8 cellular contexts compared by ENCODE assay signal in genomic region chr5:35617435-35618296, GRCh38. TPM values are rescaled to one million over a fixed set of nuclear protein-coding genes. Genes with fewer than 3 reads are reported as not detected.
DNase-seq lines count a peak whose midpoint lies in the region; ATAC-seq, FAIRE-seq and TF ChIP-seq lines count a peak whose summit lies in the region.

TSS of gene SPEF2 (plus strand) at chr5:35617863. CDS start at chr5:35617998, 135 bp downstream.

- H3K27ac Mint-ChIP-seq in activated T-helper 17 cell treated with anti-CD3 and anti-CD28 coated beads, Interleukin-2, amount 50 U/mL, for 72 hours, result peak within 1 kb of the TSS; percentile 97
- peak within 1 kb of the TSS; percentile 91 to 99 (median 96) for H3K27ac Mint-ChIP-seq in naive thymus-derived CD8-positive, alpha-beta T cell
- H3K27ac Mint-ChIP-seq in stimulated activated memory B cell treated with anti-CD40 and anti-IgM and Interleukin-4, amounts not matched to agents 10 μg/mL and 1 μg/mL and 100 μg/mL, for 72 hours, result peak within 1 kb of the TSS; percentile 3

- peak; percentile 85 for FAIRE-seq in RCC 7860 (lab: Jason Lieb, UNC)

- no peaks in the 10 kb centered on the region for H3K27me3 Mint-ChIP-seq in activated T-helper 17 cell treated with anti-CD3 and anti-CD28 coated beads, Interleukin-2, amount 50 U/mL, for 72 hours
- no peaks in the 10 kb centered on the region for H3K27me3 Mint-ChIP-seq in naive thymus-derived CD8-positive, alpha-beta T cell
- peaks cover 23% of the 10 kb centered on the region for H3K27me3 Mint-ChIP-seq in stimulated activated memory B cell treated with anti-CD40 and anti-IgM and Interleukin-4, amounts not matched to agents 10 μg/mL and 1 μg/mL and 100 μg/mL, for 72 hours

- H3K9me3 Mint-ChIP-seq in activated T-helper 17 cell treated with anti-CD3 and anti-CD28 coated beads, Interleukin-2, amount 50 U/mL, for 72 hours, result no peaks in the 10 kb centered on the region
- peaks cover 0 to 9% (median 2%) of the 10 kb centered on the region in 9 donors for H3K9me3 Mint-ChIP-seq in naive thymus-derived CD8-positive, alpha-beta T cell
- H3K9me3 Mint-ChIP-seq in stimulated activated memory B cell treated with anti-CD40 and anti-IgM and Interleukin-4, amounts not matched to agents 10 μg/mL and 1 μg/mL and 100 μg/mL, for 72 hours, result peaks cover 16% of the 10 kb centered on the region

- H3K4me1 Mint-ChIP-seq in activated T-helper 17 cell treated with anti-CD3 and anti-CD28 coated beads, Interleukin-2, amount 50 U/mL, for 72 hours, result peaks cover 22% of the 10 kb centered on the region
- H3K4me1 Mint-ChIP-seq in naive thymus-derived CD8-positive, alpha-beta T cell, result peaks cover 17 to 34% (median 28%) of the 10 kb centered on the region in 4 donors
- H3K4me1 Mint-ChIP-seq in stimulated activated memory B cell treated with anti-CD40 and anti-IgM and Interleukin-4, amounts not matched to agents 10 μg/mL and 1 μg/mL and 100 μg/mL, for 72 hours, result peaks cover 10% of the 10 kb centered on the region

- POLR2A ChIA-PET in naive thymus-derived CD8-positive, alpha-beta T cell (lab: Charles Lee), result interaction anchor here (0.5 to 1.5 kb wide), 3 partner anchors 36 to 702 kb away, joined by 3 to 4 read pairs (median 4); partner anchors contain the start of genes BRIX1 and RAD1

- peaks cover 5% of the 10 kb centered on the region for H3K36me3 Mint-ChIP-seq in activated T-helper 17 cell treated with anti-CD3 and anti-CD28 coated beads, Interleukin-2, amount 50 U/mL, for 72 hours (ENCODE audit: low read depth)
- H3K36me3 Mint-ChIP-seq in naive thymus-derived CD8-positive, alpha-beta T cell, result peaks cover 0 to 12% (median 0%) of the 10 kb centered on the region in 3 donors
- H3K36me3 Mint-ChIP-seq in stimulated activated memory B cell treated with anti-CD40 and anti-IgM and Interleukin-4, amounts not matched to agents 10 μg/mL and 1 μg/mL and 100 μg/mL, for 72 hours, result no peaks in the 10 kb centered on the region

- peak; percentile 87 for ATAC-seq in GM19035 (IDR thresholded peaks at IDR 0.05; ENCODE audit: unreplicated experiment)
- ATAC-seq in activated T-helper 17 cell treated with anti-CD3 and anti-CD28 coated beads, Interleukin-2, amount 50 U/mL, for 72 hours (replicated peaks), result peak; percentile 94
- ATAC-seq in naive thymus-derived CD8-positive, alpha-beta T cell, result peak; percentile 89 to 91
- ATAC-seq in stimulated activated memory B cell treated with anti-CD40 and anti-IgM and Interleukin-4, amounts not matched to agents 10 μg/mL and 1 μg/mL and 100 μg/mL, for 72 hours, result peak; percentile 85

- peak; percentile 88 for TF ChIP-seq CTCF in fibroblast of pulmonary artery (IDR thresholded peaks at IDR 0.05; ENCODE audit: low read length, missing control alignments)

- H3K4me3 Mint-ChIP-seq in activated T-helper 17 cell treated with anti-CD3 and anti-CD28 coated beads, Interleukin-2, amount 50 U/mL, for 72 hours, result peak within 1 kb of the TSS; percentile 94
- H3K4me3 Mint-ChIP-seq in naive thymus-derived CD8-positive, alpha-beta T cell, result peak within 1 kb of the TSS; percentile 89 to 98 (median 94)
- H3K4me3 Mint-ChIP-seq in stimulated activated memory B cell treated with anti-CD40 and anti-IgM and Interleukin-4, amounts not matched to agents 10 μg/mL and 1 μg/mL and 100 μg/mL, for 72 hours, result peak within 1 kb of the TSS; percentile 78

- H3K4me3 ChIP-seq in fibroblast of pulmonary artery (replicated peaks; ENCODE audit: low read depth, low read length), result peak within 1 kb of the TSS; percentile 82

- peak; percentile 90 for DNase-seq in AG08395 (ENCODE audit: low spot score)
- peak; percentile 87 for DNase-seq in HK-2 (ENCODE audit: unreplicated experiment)
- peak; percentile 91 for DNase-seq in RCC 7860 (ENCODE audit: low spot score)
- DNase-seq in fibroblast of pulmonary artery (ENCODE audit: low read depth), result peak; percentile 94
- peak; percentile 57 to 85 (median 76) for DNase-seq in naive thymus-derived CD8-positive, alpha-beta T cell

RNA-seq across cellular contexts. Expression of gene SPEF2, which starts in this region (rescaled TPM):
- 1 to 10 TPM; 6.7 to 9.3 TPM for total RNA-seq in activated T-helper 17 cell treated with anti-CD3 and anti-CD28 coated beads, Interleukin-2, amount 50 U/mL, for 72 hours
- total RNA-seq in naive thymus-derived CD8-positive, alpha-beta T cell, result 10 to 100 TPM; 13.2 to 13.7 TPM
- 10 to 100 TPM in 2 of 3 donors, 1 to 10 TPM in 1; 9.9 to 10.9 (median 10.6) TPM for polyA plus RNA-seq in naive thymus-derived CD8-positive, alpha-beta T cell

Comparison
In these comparisons a context has a peak if more than half of its experiments do, and no peak if none do; other contexts are left out.
1. Peak in every context shown above with its lines: DNase-seq, ATAC-seq and H3K4me3 ChIP-seq.
2. H3K27ac Mint-ChIP-seq: peak in every context shown above with its lines; median percentile 97 in activated T-helper 17 cell treated with anti-CD3 and anti-CD28 coated beads, Interleukin-2, amount 50 U/mL, for 72 hours; 96 in naive thymus-derived CD8-positive, alpha-beta T cell; 3 in stimulated activated memory B cell treated with anti-CD40 and anti-IgM and Interleukin-4, amounts not matched to agents 10 μg/mL and 1 μg/mL and 100 μg/mL, for 72 hours.